Comparison of ENCODE assay signal across 3 cellular contexts in the genomic region with DNA sequence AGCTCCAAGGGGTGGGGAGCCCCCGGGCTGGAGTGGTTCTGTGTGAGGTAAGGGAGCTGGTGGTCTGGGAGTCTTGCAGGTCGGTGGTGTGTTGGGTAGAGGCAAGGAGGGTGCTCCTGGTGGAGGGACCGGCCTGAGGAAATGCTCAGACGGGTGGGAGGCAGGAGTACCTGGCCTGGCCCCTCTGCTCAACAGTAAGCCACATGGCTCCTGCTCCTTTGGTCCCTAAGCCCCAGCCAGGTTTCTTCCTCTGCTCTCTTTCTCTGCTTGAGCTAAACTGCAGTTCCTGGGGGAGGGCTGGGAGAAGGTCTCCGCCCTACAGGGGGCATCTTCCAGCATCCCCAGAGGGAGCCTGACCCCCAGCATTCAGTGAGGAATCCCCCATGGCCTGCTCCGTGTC.
A peak's percentile ranks its signal among the peaks of the same experiment; 100 is the strongest.
TF ChIP-seq lines count a peak whose summit lies in the region.

No MANE protein-coding gene starts in this region.

TF ChIP-seq in GM23338, 12 proteins besides CTCF, POLR2A, EP300 and RAD21 (continues in another document):
- TF ChIP-seq, protein P1, sequence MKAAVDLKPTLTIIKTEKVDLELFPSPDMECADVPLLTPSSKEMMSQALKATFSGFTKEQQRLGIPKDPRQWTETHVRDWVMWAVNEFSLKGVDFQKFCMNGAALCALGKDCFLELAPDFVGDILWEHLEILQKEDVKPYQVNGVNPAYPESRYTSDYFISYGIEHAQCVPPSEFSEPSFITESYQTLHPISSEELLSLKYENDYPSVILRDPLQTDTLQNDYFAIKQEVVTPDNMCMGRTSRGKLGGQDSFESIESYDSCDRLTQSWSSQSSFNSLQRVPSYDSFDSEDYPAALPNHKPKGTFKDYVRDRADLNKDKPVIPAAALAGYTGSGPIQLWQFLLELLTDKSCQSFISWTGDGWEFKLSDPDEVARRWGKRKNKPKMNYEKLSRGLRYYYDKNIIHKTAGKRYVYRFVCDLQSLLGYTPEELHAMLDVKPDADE (IDR thresholded peaks at IDR 0.05): no peak
- TF ChIP-seq JUNB (IDR thresholded peaks at IDR 0.05; ENCODE audit: unreplicated experiment): no peak
- TF ChIP-seq NANOG (IDR thresholded peaks at IDR 0.05; ENCODE audit: borderline replicate concordance): no peak
- TF ChIP-seq EZH2 (IDR thresholded peaks at IDR 0.05; ENCODE audit: low read depth, unreplicated experiment): no peak
- TF ChIP-seq EZH2phosphoT487 (IDR thresholded peaks at IDR 0.05; ENCODE audit: unreplicated experiment): no peak
- TF ChIP-seq ZNF114 (CRISPR knock-in tag; IDR thresholded peaks at IDR 0.05): no peak
- TF ChIP-seq POLR2AphosphoS5 (IDR thresholded peaks at IDR 0.05; ENCODE audit: low read depth): no peak
- TF ChIP-seq STAT1 (IDR thresholded peaks at IDR 0.05; ENCODE audit: unreplicated experiment): no peak
- TF ChIP-seq CREB1 (CRISPR knock-in tag; IDR thresholded peaks at IDR 0.05; ENCODE audit: low read depth): no peak
- TF ChIP-seq, protein P2, sequence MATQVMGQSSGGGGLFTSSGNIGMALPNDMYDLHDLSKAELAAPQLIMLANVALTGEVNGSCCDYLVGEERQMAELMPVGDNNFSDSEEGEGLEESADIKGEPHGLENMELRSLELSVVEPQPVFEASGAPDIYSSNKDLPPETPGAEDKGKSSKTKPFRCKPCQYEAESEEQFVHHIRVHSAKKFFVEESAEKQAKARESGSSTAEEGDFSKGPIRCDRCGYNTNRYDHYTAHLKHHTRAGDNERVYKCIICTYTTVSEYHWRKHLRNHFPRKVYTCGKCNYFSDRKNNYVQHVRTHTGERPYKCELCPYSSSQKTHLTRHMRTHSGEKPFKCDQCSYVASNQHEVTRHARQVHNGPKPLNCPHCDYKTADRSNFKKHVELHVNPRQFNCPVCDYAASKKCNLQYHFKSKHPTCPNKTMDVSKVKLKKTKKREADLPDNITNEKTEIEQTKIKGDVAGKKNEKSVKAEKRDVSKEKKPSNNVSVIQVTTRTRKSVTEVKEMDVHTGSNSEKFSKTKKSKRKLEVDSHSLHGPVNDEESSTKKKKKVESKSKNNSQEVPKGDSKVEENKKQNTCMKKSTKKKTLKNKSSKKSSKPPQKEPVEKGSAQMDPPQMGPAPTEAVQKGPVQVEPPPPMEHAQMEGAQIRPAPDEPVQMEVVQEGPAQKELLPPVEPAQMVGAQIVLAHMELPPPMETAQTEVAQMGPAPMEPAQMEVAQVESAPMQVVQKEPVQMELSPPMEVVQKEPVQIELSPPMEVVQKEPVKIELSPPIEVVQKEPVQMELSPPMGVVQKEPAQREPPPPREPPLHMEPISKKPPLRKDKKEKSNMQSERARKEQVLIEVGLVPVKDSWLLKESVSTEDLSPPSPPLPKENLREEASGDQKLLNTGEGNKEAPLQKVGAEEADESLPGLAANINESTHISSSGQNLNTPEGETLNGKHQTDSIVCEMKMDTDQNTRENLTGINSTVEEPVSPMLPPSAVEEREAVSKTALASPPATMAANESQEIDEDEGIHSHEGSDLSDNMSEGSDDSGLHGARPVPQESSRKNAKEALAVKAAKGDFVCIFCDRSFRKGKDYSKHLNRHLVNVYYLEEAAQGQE (IDR thresholded peaks at IDR 0.05; ENCODE audit: unreplicated experiment): no peak

TF ChIP-seq in HEK293, 187 proteins besides CTCF, POLR2A, EP300 and RAD21:
- TF ChIP-seq SETDB1 (IDR thresholded peaks at IDR 0.05; ENCODE audit: insufficient read length, low read length) (no peak), GLIS1 (tag by site-specific recombination; IDR thresholded peaks at IDR 0.05) (peak; percentile 67)
- TF ChIP-seq, protein P3, sequence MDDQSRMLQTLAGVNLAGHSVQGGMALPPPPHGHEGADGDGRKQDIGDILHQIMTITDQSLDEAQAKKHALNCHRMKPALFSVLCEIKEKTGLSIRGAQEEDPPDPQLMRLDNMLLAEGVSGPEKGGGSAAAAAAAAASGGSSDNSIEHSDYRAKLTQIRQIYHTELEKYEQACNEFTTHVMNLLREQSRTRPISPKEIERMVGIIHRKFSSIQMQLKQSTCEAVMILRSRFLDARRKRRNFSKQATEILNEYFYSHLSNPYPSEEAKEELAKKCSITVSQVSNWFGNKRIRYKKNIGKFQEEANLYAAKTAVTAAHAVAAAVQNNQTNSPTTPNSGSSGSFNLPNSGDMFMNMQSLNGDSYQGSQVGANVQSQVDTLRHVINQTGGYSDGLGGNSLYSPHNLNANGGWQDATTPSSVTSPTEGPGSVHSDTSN (CRISPR knock-in tag; IDR thresholded peaks at IDR 0.05): no peak
TF ChIP-seq in HEK293: peak in this region for 1.

TF ChIP-seq in H1, 55 proteins besides CTCF, POLR2A, EP300 and RAD21:
- TF ChIP-seq, protein P4, sequence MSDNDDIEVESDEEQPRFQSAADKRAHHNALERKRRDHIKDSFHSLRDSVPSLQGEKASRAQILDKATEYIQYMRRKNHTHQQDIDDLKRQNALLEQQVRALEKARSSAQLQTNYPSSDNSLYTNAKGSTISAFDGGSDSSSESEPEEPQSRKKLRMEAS (IDR thresholded peaks at IDR 0.05): peak; percentile 12; the same call in 1 of the 2 replicates
- TF ChIP-seq, protein P5, sequence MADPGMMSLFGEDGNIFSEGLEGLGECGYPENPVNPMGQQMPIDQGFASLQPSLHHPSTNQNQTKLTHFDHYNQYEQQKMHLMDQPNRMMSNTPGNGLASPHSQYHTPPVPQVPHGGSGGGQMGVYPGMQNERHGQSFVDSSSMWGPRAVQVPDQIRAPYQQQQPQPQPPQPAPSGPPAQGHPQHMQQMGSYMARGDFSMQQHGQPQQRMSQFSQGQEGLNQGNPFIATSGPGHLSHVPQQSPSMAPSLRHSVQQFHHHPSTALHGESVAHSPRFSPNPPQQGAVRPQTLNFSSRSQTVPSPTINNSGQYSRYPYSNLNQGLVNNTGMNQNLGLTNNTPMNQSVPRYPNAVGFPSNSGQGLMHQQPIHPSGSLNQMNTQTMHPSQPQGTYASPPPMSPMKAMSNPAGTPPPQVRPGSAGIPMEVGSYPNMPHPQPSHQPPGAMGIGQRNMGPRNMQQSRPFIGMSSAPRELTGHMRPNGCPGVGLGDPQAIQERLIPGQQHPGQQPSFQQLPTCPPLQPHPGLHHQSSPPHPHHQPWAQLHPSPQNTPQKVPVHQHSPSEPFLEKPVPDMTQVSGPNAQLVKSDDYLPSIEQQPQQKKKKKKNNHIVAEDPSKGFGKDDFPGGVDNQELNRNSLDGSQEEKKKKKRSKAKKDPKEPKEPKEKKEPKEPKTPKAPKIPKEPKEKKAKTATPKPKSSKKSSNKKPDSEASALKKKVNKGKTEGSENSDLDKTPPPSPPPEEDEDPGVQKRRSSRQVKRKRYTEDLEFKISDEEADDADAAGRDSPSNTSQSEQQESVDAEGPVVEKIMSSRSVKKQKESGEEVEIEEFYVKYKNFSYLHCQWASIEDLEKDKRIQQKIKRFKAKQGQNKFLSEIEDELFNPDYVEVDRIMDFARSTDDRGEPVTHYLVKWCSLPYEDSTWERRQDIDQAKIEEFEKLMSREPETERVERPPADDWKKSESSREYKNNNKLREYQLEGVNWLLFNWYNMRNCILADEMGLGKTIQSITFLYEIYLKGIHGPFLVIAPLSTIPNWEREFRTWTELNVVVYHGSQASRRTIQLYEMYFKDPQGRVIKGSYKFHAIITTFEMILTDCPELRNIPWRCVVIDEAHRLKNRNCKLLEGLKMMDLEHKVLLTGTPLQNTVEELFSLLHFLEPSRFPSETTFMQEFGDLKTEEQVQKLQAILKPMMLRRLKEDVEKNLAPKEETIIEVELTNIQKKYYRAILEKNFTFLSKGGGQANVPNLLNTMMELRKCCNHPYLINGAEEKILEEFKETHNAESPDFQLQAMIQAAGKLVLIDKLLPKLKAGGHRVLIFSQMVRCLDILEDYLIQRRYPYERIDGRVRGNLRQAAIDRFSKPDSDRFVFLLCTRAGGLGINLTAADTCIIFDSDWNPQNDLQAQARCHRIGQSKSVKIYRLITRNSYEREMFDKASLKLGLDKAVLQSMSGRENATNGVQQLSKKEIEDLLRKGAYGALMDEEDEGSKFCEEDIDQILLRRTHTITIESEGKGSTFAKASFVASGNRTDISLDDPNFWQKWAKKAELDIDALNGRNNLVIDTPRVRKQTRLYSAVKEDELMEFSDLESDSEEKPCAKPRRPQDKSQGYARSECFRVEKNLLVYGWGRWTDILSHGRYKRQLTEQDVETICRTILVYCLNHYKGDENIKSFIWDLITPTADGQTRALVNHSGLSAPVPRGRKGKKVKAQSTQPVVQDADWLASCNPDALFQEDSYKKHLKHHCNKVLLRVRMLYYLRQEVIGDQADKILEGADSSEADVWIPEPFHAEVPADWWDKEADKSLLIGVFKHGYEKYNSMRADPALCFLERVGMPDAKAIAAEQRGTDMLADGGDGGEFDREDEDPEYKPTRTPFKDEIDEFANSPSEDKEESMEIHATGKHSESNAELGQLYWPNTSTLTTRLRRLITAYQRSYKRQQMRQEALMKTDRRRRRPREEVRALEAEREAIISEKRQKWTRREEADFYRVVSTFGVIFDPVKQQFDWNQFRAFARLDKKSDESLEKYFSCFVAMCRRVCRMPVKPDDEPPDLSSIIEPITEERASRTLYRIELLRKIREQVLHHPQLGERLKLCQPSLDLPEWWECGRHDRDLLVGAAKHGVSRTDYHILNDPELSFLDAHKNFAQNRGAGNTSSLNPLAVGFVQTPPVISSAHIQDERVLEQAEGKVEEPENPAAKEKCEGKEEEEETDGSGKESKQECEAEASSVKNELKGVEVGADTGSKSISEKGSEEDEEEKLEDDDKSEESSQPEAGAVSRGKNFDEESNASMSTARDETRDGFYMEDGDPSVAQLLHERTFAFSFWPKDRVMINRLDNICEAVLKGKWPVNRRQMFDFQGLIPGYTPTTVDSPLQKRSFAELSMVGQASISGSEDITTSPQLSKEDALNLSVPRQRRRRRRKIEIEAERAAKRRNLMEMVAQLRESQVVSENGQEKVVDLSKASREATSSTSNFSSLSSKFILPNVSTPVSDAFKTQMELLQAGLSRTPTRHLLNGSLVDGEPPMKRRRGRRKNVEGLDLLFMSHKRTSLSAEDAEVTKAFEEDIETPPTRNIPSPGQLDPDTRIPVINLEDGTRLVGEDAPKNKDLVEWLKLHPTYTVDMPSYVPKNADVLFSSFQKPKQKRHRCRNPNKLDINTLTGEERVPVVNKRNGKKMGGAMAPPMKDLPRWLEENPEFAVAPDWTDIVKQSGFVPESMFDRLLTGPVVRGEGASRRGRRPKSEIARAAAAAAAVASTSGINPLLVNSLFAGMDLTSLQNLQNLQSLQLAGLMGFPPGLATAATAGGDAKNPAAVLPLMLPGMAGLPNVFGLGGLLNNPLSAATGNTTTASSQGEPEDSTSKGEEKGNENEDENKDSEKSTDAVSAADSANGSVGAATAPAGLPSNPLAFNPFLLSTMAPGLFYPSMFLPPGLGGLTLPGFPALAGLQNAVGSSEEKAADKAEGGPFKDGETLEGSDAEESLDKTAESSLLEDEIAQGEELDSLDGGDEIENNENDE (IDR thresholded peaks at IDR 0.05; ENCODE audit: insufficient replicate concordance, low read length): no peak
